ENCODE assay signal across 9 cellular contexts in the genomic region with DNA sequence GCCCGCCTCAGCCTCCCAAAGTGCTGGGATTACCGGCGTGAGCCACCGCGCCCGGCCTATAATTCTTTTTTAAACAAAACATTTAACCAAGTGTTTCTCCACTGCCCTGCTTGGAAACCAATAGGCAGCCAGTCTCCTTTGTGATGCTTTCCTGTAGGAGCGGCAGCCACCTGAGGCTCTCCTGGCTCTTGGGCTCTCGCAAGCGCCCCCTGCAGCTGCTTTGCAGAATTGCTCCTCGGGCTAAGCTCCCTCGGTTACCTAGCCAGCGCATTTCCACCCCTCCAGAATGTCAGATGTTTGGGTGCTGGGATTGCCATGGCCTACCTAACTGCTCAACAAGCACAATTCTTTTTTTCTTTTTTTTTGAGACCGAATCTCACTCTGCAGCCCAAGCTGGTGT. TPM values are rescaled to one million over a fixed set of nuclear protein-coding genes. Genes with fewer than 3 reads are reported as not detected.
DNase-seq lines count a peak whose midpoint lies in the region; ATAC-seq and TF ChIP-seq lines count a peak whose summit lies in the region.
"Had no signal": no experiment of that assay in that cellular context is flagged by ENCODE, and none has a peak within 500 bp of the region (broad histone marks: within the 10 kb centered on the region; RNA-seq: fewer than 3 reads in every experiment).

No MANE protein-coding gene starts in this region.

- DNase-seq in DMS53 (lab: John Stamatoyannopoulos, UW) (peak; percentile 70), DMS53 treated with DMSO at 0.1 percent for 48 hours (lab: John Stamatoyannopoulos, UW; ENCODE audit: unreplicated experiment) (no peak), IMR-90 (no peak), nephron progenitor cell (no peak), H4 (ENCODE audit: low spot score) (no peak), CD1c-positive myeloid dendritic cell (ENCODE audit: extremely low spot score) (no peak), SK-N-DZ (ENCODE audit: low spot score) (no peak)
- peak; percentile 42 for DNase-seq in activated naive CD8-positive, alpha-beta T cell treated with anti-CD3 and anti-CD28 coated beads for 36 hours
- DNase-seq: amniotic stem cell had no signal

- peaks cover 2% of the 10 kb centered on the region; the same call in 1 of the 2 replicates for H3K9me3 ChIP-seq in IMR-90 (ENCODE audit: control insufficient read depth, insufficient read depth, low read length)

- peaks cover 42% of the 10 kb centered on the region for H3K36me3 Mint-ChIP-seq in activated naive CD8-positive, alpha-beta T cell treated with anti-CD3 and anti-CD28 coated beads for 36 hours
- H3K36me3 Mint-ChIP-seq in nephron progenitor cell (ENCODE audit: low read depth) = peaks cover 77% of the 10 kb centered on the region

- no peak overlapping the region for H4K91ac ChIP-seq in IMR-90 (ENCODE audit: insufficient read depth, low read depth, low read length)

- BruUV-seq in IMR-90 (replicated peaks; lab: Mats Ljungman, UMichigan) = no TSS peak

- H2AK5ac ChIP-seq in IMR-90 (ENCODE audit: low read depth, low read length) = no peak overlapping the region

- no peak overlapping the region for H3K4ac ChIP-seq in IMR-90 (ENCODE audit: low read depth, low read length)

- POLR2A ChIA-PET in IMR-90 (lab: Charles Lee; ENCODE audit: unreplicated experiment) = interaction anchor here (0.6 kb wide), 1 partner anchor 61 kb away, joined by 4 read pairs; a partner anchor contains a TSS

- H3K27me3 Mint-ChIP-seq in activated naive CD8-positive, alpha-beta T cell treated with anti-CD3 and anti-CD28 coated beads for 36 hours = no peaks in the 10 kb centered on the region
- H3K27me3 Mint-ChIP-seq in nephron progenitor cell (ENCODE audit: low read depth, poor library complexity) = peaks cover 8% of the 10 kb centered on the region

- no peak overlapping the region for H3K18ac ChIP-seq in IMR-90 (ENCODE audit: low read depth, low read length)

- no peak overlapping the region for H2BK5ac ChIP-seq in IMR-90 (ENCODE audit: low read depth, low read length, poor library complexity, severe bottlenecking)

- H2BK15ac ChIP-seq in IMR-90 (ENCODE audit: low read depth, low read length) = no peak overlapping the region

- H2AK9ac ChIP-seq in IMR-90 (replicated peaks; ENCODE audit: low read depth, low read length, poor library complexity) = no peak overlapping the region

- H3K79me1 ChIP-seq in IMR-90 (ENCODE audit: low read depth in 1 of 2, low read length in 2 of 2) = peaks cover 34 to 50% of the 10 kb centered on the region in 2 experiments

- peaks cover 7% of the 10 kb centered on the region for H3K36me3 ChIP-seq in IMR-90 (ENCODE audit: control insufficient read depth, insufficient read depth, low read length)

- H3K4me1 Mint-ChIP-seq in activated naive CD8-positive, alpha-beta T cell treated with anti-CD3 and anti-CD28 coated beads for 36 hours = peaks cover 43% of the 10 kb centered on the region
- peaks cover 3% of the 10 kb centered on the region for H3K4me1 Mint-ChIP-seq in nephron progenitor cell

- CTCF ChIA-PET in IMR-90 (lab: Yijun Ruan, JAX) = interaction anchor here (1.9 kb wide), 1 partner anchor 8 kb away, joined by 4 read pairs; a partner anchor contains a TSS

- dilution Hi-C loops in IMR-90 (cut with HindIII; ENCODE audit: low sequenced_read_pairs, unreplicated experiment) = no loop called here

- H3K9ac ChIP-seq in IMR-90 (ENCODE audit: low read depth, low read length) = no peak overlapping the region

- H2AFZ ChIP-seq in IMR-90 (replicated peaks; ENCODE audit: low read length, poor library complexity) = no peak overlapping the region

- H3K9me3 Mint-ChIP-seq in activated naive CD8-positive, alpha-beta T cell treated with anti-CD3 and anti-CD28 coated beads for 36 hours = no peaks in the 10 kb centered on the region
- peaks cover 51% of the 10 kb centered on the region for H3K9me3 Mint-ChIP-seq in nephron progenitor cell

- no peak for TF ChIP-seq POLR2A in IMR-90 (IDR thresholded peaks at IDR 0.05; ENCODE audit: low read depth, low read length)

- no peak overlapping the region for H3K27ac Mint-ChIP-seq in activated naive CD8-positive, alpha-beta T cell treated with anti-CD3 and anti-CD28 coated beads for 36 hours
- no peak overlapping the region for H3K27ac Mint-ChIP-seq in nephron progenitor cell

- no peak overlapping the region for H4K8ac ChIP-seq in IMR-90 (ENCODE audit: low read depth in 2 of 2, low read length in 2 of 2)

- ATAC-seq in IMR-90 (ENCODE audit: low read depth) = no peak

- H3K9me1 ChIP-seq in IMR-90 (ENCODE audit: insufficient read depth, low read length) = peaks cover 11% of the 10 kb centered on the region

- peaks cover 21% of the 10 kb centered on the region; the same call in 1 of the 2 replicates for H4K20me1 ChIP-seq in IMR-90 (ENCODE audit: insufficient read depth, low read length)

- H3K4me1 ChIP-seq in IMR-90 (ENCODE audit: control insufficient read depth, insufficient read depth, low read length) = peaks cover 9% of the 10 kb centered on the region

- 91% methylated on average over 6 of the region's 13 CpGs; no CpG with 5 or more reads in 1 of the 2 experiments for WGBS in IMR-90 (ENCODE audit: extremely low coverage in 2 of 2, insufficient read length in 1 of 2), 2 experiments

- H3K14ac ChIP-seq in IMR-90 (replicated peaks; ENCODE audit: low read depth, low read length) = no peak overlapping the region

- H3K4me3 ChIP-seq in IMR-90 (ENCODE audit: insufficient read depth, low read depth, low read length) = no peak overlapping the region

- no peaks in the 10 kb centered on the region for H3K27me3 ChIP-seq in IMR-90 (ENCODE audit: control insufficient read depth, insufficient read depth, low read length)

- no peak overlapping the region for H3K4me3 Mint-ChIP-seq in activated naive CD8-positive, alpha-beta T cell treated with anti-CD3 and anti-CD28 coated beads for 36 hours
- no peak overlapping the region for H3K4me3 Mint-ChIP-seq in nephron progenitor cell

- no peak overlapping the region for H2BK20ac ChIP-seq in IMR-90 (ENCODE audit: low read depth, low read length)

- H3K56ac ChIP-seq in IMR-90 (ENCODE audit: extremely low read depth, insufficient read depth, low read length) = no peak overlapping the region

- in situ Hi-C loops in IMR-90 (cut with MboI; ENCODE audit: low sequenced_read_pairs) = no loop called here

- H3K23ac ChIP-seq in IMR-90 (ENCODE audit: low read depth, low read length) = no peak overlapping the region

- peak; percentile 17; the same call in 1 of the 2 replicates for TF ChIP-seq CTCF in IMR-90 (conservative IDR thresholded peaks at IDR 0.05; ENCODE audit: low read depth, low read length)
- peak; percentile 7 for TF ChIP-seq CTCF in nephron progenitor cell (IDR thresholded peaks at IDR 0.05)

- no peak overlapping the region for H3K4me2 ChIP-seq in IMR-90 (ENCODE audit: low read depth, low read length)

- H3K27ac ChIP-seq in IMR-90 (ENCODE audit: insufficient read depth, low read length) = no peak overlapping the region

- no peak for TF ChIP-seq RAD21 in IMR-90 (IDR thresholded peaks at IDR 0.05; ENCODE audit: low read length)

- H4K5ac ChIP-seq in IMR-90 (ENCODE audit: low read depth, low read length) = no peak overlapping the region

- no peak overlapping the region for H2BK120ac ChIP-seq in IMR-90 (ENCODE audit: low read depth, low read length)

- intact Hi-C loops in IMR-90 (cut with micrococcal nuclease) = no loop called here

TF ChIP-seq in IMR-90, 13 proteins besides CTCF, POLR2A, EP300 and RAD21 (continues in another document):
- no peak for TF ChIP-seq RCOR1 (IDR thresholded peaks at IDR 0.05; ENCODE audit: insufficient replicate concordance, low read length)
- no peak for TF ChIP-seq CEBPB (IDR thresholded peaks at IDR 0.05; ENCODE audit: low read depth, low read length)
- no peak for TF ChIP-seq BHLHE40 (IDR thresholded peaks at IDR 0.05; ENCODE audit: low read depth, low read length)
- TF ChIP-seq FOS (IDR thresholded peaks at IDR 0.05; ENCODE audit: low read depth, low read length) = no peak
- TF ChIP-seq, protein P1, sequence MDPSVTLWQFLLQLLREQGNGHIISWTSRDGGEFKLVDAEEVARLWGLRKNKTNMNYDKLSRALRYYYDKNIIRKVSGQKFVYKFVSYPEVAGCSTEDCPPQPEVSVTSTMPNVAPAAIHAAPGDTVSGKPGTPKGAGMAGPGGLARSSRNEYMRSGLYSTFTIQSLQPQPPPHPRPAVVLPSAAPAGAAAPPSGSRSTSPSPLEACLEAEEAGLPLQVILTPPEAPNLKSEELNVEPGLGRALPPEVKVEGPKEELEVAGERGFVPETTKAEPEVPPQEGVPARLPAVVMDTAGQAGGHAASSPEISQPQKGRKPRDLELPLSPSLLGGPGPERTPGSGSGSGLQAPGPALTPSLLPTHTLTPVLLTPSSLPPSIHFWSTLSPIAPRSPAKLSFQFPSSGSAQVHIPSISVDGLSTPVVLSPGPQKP (IDR thresholded peaks at IDR 0.05; ENCODE audit: borderline replicate concordance, low read depth, low read length) = no peak

RNA-seq across cellular contexts. Expression of a gene that starts 7.7 kb away (rescaled TPM):
- total RNA-seq in IMR-90 (2012; rRNA removed) = not detected in 2 replicates
- polyA plus RNA-seq in IMR-90 (2012; rRNA removed) = not detected in 2 replicates
- polyA plus RNA-seq in IMR-90 (2012; cell fraction: cytosol; rRNA removed) = not detected in 2 replicates
- 0.06 TPM in 1 of 2 replicates, not detected in the other for polyA plus RNA-seq in IMR-90 (2012; cell fraction: nucleus; rRNA removed; ENCODE audit: low replicate concordance)
- total RNA-seq in activated naive CD8-positive, alpha-beta T cell treated with anti-CD3 and anti-CD28 coated beads for 36 hours = 1 to 10 TPM in 1 of 2 experiments, under 1 TPM in 1; 0.37 to 2.5 TPM
- total RNA-seq in H4 (2014; rRNA removed; shearing (Covaris generic)) = 0.21 and 0.35 TPM in 2 replicates
- not detected in 2 replicates for polyA plus RNA-seq in SK-N-DZ (2014; cell fraction: cytosol; rRNA removed)
- not detected in 2 replicates for polyA plus RNA-seq in SK-N-DZ (2014; cell fraction: nucleus; rRNA removed)

RNA-seq across cellular contexts. Expression of a gene that starts 8.3 kb away (rescaled TPM):
- 31.7 and 64.2 TPM in 2 replicates for total RNA-seq in IMR-90 (2012; rRNA removed)
- polyA plus RNA-seq in IMR-90 (2012; rRNA removed) = 41.7 and 47.0 TPM in 2 replicates
- 21.2 and 35.5 TPM in 2 replicates for polyA plus RNA-seq in IMR-90 (2012; cell fraction: cytosol; rRNA removed)
- polyA plus RNA-seq in IMR-90 (2012; cell fraction: nucleus; rRNA removed; ENCODE audit: low replicate concordance) = 7.2 and 19.4 TPM in 2 replicates
- total RNA-seq in activated naive CD8-positive, alpha-beta T cell treated with anti-CD3 and anti-CD28 coated beads for 36 hours = 10 to 100 TPM; 41.4 to 42.5 TPM
- 104 and 118 TPM in 2 replicates for total RNA-seq in H4 (2014; rRNA removed; shearing (Covaris generic))
- 95.9 and 120 TPM in 2 replicates for polyA plus RNA-seq in SK-N-DZ (2014; cell fraction: cytosol; rRNA removed)
- polyA plus RNA-seq in SK-N-DZ (2014; cell fraction: nucleus; rRNA removed) = 59.3 and 63.9 TPM in 2 replicates

RNA-seq across cellular contexts. Expression of a gene that starts 14.6 kb away (rescaled TPM):
- 8.8 and 13.3 TPM in 2 replicates for total RNA-seq in IMR-90 (2012; rRNA removed)
- polyA plus RNA-seq in IMR-90 (2012; rRNA removed) = 22.1 and 24.2 TPM in 2 replicates
- 7.3 and 27.7 TPM in 2 replicates for polyA plus RNA-seq in IMR-90 (2012; cell fraction: cytosol; rRNA removed)
- polyA plus RNA-seq in IMR-90 (2012; cell fraction: nucleus; rRNA removed; ENCODE audit: low replicate concordance) = 8.6 and 17.4 TPM in 2 replicates
- total RNA-seq in activated naive CD8-positive, alpha-beta T cell treated with anti-CD3 and anti-CD28 coated beads for 36 hours = 10 to 100 TPM; 19.4 to 21.0 TPM
- 14.5 and 23.5 TPM in 2 replicates for total RNA-seq in H4 (2014; rRNA removed; shearing (Covaris generic))
- 24.4 and 31.8 TPM in 2 replicates for polyA plus RNA-seq in SK-N-DZ (2014; cell fraction: cytosol; rRNA removed)
- polyA plus RNA-seq in SK-N-DZ (2014; cell fraction: nucleus; rRNA removed) = 17.5 and 21.1 TPM in 2 replicates

Comparison
In these comparisons a context has a peak if more than half of its experiments do, and no peak if none do; other contexts are left out.
1. DNase-seq: peak in DMS53 (single experiment) and activated naive CD8-positive, alpha-beta T cell treated with anti-CD3 and anti-CD28 coated beads for 36 hours (single experiment); none in DMS53 treated with DMSO at 0.1 percent for 48 hours (single experiment), IMR-90 (single experiment), nephron progenitor cell (single experiment), H4 (single experiment), CD1c-positive myeloid dendritic cell (single experiment) and SK-N-DZ (single experiment).